In genomic region chr3:46098319-46098761, GRCh38 we compare ENCODE assay signal across 9 cellular contexts.
DNase-seq lines count a peak whose midpoint lies in the region; ATAC-seq and TF ChIP-seq lines count a peak whose summit lies in the region.
"Had no signal": no experiment of that assay in that cellular context is flagged by ENCODE, and none has a peak within 500 bp of the region (broad histone marks: within the 10 kb centered on the region; RNA-seq: fewer than 3 reads in every experiment).

No MANE protein-coding gene starts in this region.

- peaks cover 61% of the 10 kb centered on the region for H3K4me1 Mint-ChIP-seq in central memory CD8-positive, alpha-beta T cell

- TF ChIP-seq EP300 in sigmoid colon (IDR thresholded peaks at IDR 0.05): no peak

- intact Hi-C loops in sigmoid colon (cut with DNase I): no loop called here
- intact Hi-C loops in prostate gland (cut with DNase I): no loop called here
- intact Hi-C loops in dorsolateral prefrontal cortex (cut with DNase I): no loop called here

- H3K9me3 Mint-ChIP-seq in central memory CD8-positive, alpha-beta T cell: peaks cover 5% of the 10 kb centered on the region
- H3K9me3 Mint-ChIP-seq: nephron had no signal

- DNase-seq in SIG-M5 (lab: John Stamatoyannopoulos, UW): peak; percentile 87
- DNase-seq in central memory CD8-positive, alpha-beta T cell (ENCODE audit: low spot score in 2 of 2): no peak
- DNase-seq in sigmoid colon: peak; percentile 84
- DNase-seq in prostate gland (ENCODE audit: low spot score): no peak
- no peak for DNase-seq in dorsolateral prefrontal cortex
- no peak for DNase-seq in HUDEP-2 (lab: John Stamatoyannopoulos, UW; ENCODE audit: unreplicated experiment in 76 of 76)

- H3K4me1 ChIP-seq in sigmoid colon (peaks cover 0 to 11% (median 2%) of the 10 kb centered on the region in 4 donors), prostate gland (replicated peaks) (no peaks in the 10 kb centered on the region)

- TF ChIP-seq POLR2A in GM15510 (IDR thresholded peaks at IDR 0.05; ENCODE audit: borderline replicate concordance, extremely low read depth, insufficient read length) (peak; percentile 45), sigmoid colon (IDR thresholded peaks at IDR 0.05) (no peak), prostate gland (IDR thresholded peaks at IDR 0.05) (no peak)

- H3K36me3 ChIP-seq in sigmoid colon: no peaks in the 10 kb centered on the region
- H3K36me3 ChIP-seq in prostate gland: no peaks in the 10 kb centered on the region

- peak overlapping the region; percentile 92 for H3K27ac Mint-ChIP-seq in central memory CD8-positive, alpha-beta T cell (ENCODE audit: low read depth)
- H3K27ac Mint-ChIP-seq: nephron had no signal

- peak; percentile 60 for ATAC-seq in HG02798 (IDR thresholded peaks at IDR 0.05; ENCODE audit: poor library complexity, unreplicated experiment)
- peak; percentile 83 for ATAC-seq in central memory CD8-positive, alpha-beta T cell (replicated peaks; ENCODE audit: extremely low read depth, poor library complexity, severe bottlenecking)

- TF ChIP-seq CTCF in sigmoid colon (IDR thresholded peaks at IDR 0.05) (no peak), prostate gland (IDR thresholded peaks at IDR 0.05) (no peak), dorsolateral prefrontal cortex (IDR thresholded peaks at IDR 0.05 in 54 of 56, conservative IDR thresholded peaks at IDR 0.05 in 2 of 56; ENCODE audit: low read depth in 1 of 56, partially characterized antibody in 56 of 56) (no peak)

- H3K4me3 Mint-ChIP-seq in central memory CD8-positive, alpha-beta T cell: peak overlapping the region; percentile 67
- H3K4me3 Mint-ChIP-seq: nephron had no signal

- peak overlapping the region; percentile 44 to 79 (median 61) for H3K27ac ChIP-seq in sigmoid colon
- H3K27ac ChIP-seq in prostate gland: peak overlapping the region in 1 of 2 donors; percentile 9
- peak overlapping the region in 9 of 59 donors; percentile 3 to 65 (median 28) for H3K27ac ChIP-seq in dorsolateral prefrontal cortex

- H3K9me3 ChIP-seq in sigmoid colon (peaks cover 0 to 5% (median 0%) of the 10 kb centered on the region in 4 donors), prostate gland (no peaks in the 10 kb centered on the region)

- WGBS in sigmoid colon, 2 donors: 37 to 52% methylated on average over 2 of the region's 2 CpGs
- WGBS in prostate gland: 56% methylated on average over 2 of the region's 2 CpGs

- no peaks in the 10 kb centered on the region for H3K36me3 Mint-ChIP-seq in central memory CD8-positive, alpha-beta T cell (ENCODE audit: insufficient read depth)

- no peak overlapping the region for H3K4me3 ChIP-seq in sigmoid colon
- no peak overlapping the region for H3K4me3 ChIP-seq in prostate gland
- no peak overlapping the region for H3K4me3 ChIP-seq in dorsolateral prefrontal cortex

- H3K27me3 ChIP-seq in sigmoid colon (no peaks in the 10 kb centered on the region), prostate gland (replicated peaks; ENCODE audit: insufficient read depth) (no peaks in the 10 kb centered on the region), dorsolateral prefrontal cortex (no peaks in the 10 kb centered on the region)

- H3K27me3 Mint-ChIP-seq in central memory CD8-positive, alpha-beta T cell: no peaks in the 10 kb centered on the region

Comparison
In these comparisons a context has a peak if more than half of its experiments do, and no peak if none do; other contexts are left out.
1. DNase-seq: peak in SIG-M5 (single experiment) and sigmoid colon (single experiment); none in central memory CD8-positive, alpha-beta T cell (0 of 2), prostate gland (single experiment), dorsolateral prefrontal cortex (0 of 10) and HUDEP-2 (0 of 76).